ENCODE assay signal across 24 cellular contexts in the genomic region with DNA sequence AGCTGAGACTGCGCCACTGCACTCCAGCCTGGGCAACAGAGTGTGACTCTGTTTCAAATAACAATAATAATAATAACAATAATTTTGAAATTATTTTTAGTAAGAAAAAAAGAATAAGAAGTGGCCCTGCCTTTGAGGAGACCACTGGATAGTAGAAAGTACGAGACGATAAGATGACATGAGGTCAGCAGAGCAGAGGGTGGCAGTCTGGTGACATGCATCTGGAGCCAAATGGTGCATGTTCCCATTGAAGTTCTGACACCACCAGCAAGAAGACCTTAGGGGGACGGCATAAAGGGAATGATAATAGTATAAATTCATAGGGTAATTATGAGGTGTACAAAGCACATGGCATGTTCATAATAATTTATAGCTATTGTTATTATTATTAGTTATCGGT.
"Had no signal": no experiment of that assay in that cellular context is flagged by ENCODE, and none has a peak within 500 bp of the region (broad histone marks: within the 10 kb centered on the region; RNA-seq: fewer than 3 reads in every experiment).

No MANE protein-coding gene starts in this region.

- H2AFZ ChIP-seq: PC-9 had no signal

- H3K4me3 ChIP-seq: MG63, PC-9, Peyer's patch, SJSA1, SK-N-MC had no signal

- DNase-seq: Karpas-422, KG1, MG63, NCI-H1092, NCI-H1105 treated with DMSO at 0.1 percent for 48 hours, NCI-H1417 treated with DMSO at 0.1 percent for 48 hours, NCI-H146, NCI-H1694 treated with DMSO at 0.1 percent for 48 hours, NCI-H1930, NCI-H2081, NCI-H2171, NCI-H226, NCI-H446, NCI-H510A, NCI-H524 treated with DMSO at 0.1 percent for 48 hours, NCI-H69, NCI-H774, OCI-M1, PC-9, Peyer's patch, SHP77 treated with DMSO at 0.1 percent for 48 hours had no signal

- H3K4me2 ChIP-seq: PC-9 had no signal

- H3K4me1 ChIP-seq: Peyer's patch had no signal

- H3K27me3 ChIP-seq: MG63, Peyer's patch, SJSA1 had no signal

- H3K9me3 ChIP-seq: MG63, Peyer's patch, SJSA1 had no signal

- H3K36me3 ChIP-seq: MG63, Peyer's patch, SJSA1 had no signal

- H3K27ac ChIP-seq: PC-9, Peyer's patch, SJSA1, SK-N-MC had no signal

- ATAC-seq: Right ventricle myocardium inferior had no signal
